Comparison of ENCODE assay signal across 1 cellular context in genomic region chr10:89644967-89645741, GRCh38.
TF ChIP-seq lines count a peak whose summit lies in the region.

TSS of gene PANK1 (minus strand) at chr10:89645242. CDS start at chr10:89644891, 351 bp downstream.

TF ChIP-seq in HepG2, 621 proteins besides CTCF, POLR2A, EP300 and RAD21 (continued from another document and continues in another):
- TF ChIP-seq AFF4 (CRISPR knock-in tag; IDR thresholded peaks at IDR 0.05) (no peak), HNF1B (CRISPR knock-in tag; IDR thresholded peaks at IDR 0.05) (peak; percentile 44; the same call in 1 of the 2 replicates), ZNF274 (CRISPR knock-in tag; IDR thresholded peaks at IDR 0.05) (no peak), ZNF746 (CRISPR knock-in tag; IDR thresholded peaks at IDR 0.05) (no peak), ZNF780A (CRISPR knock-in tag; IDR thresholded peaks at IDR 0.05) (0 out of 2 replicates have a peak, but pooled peaks have one; percentile 45), USF2 (IDR thresholded peaks at IDR 0.05; ENCODE audit: low read depth, low read length) (no peak), USF2 (CRISPR knock-in tag; IDR thresholded peaks at IDR 0.05; ENCODE audit: borderline replicate concordance) (no peak), EZH2 (conservative IDR thresholded peaks at IDR 0.05; ENCODE audit: low read depth, low read length) (no peak), THAP11 (CRISPR knock-in tag; IDR thresholded peaks at IDR 0.05) (no peak), GATAD2A (CRISPR knock-in tag; IDR thresholded peaks at IDR 0.05) (no peak), ZBTB43 (CRISPR knock-in tag; conservative IDR thresholded peaks at IDR 0.05) (no peak; the same call in 1 of the 2 replicates), JUND (CRISPR knock-in tag; IDR thresholded peaks at IDR 0.05) (no peak; the same call in 1 of the 2 replicates), ZNF569 (CRISPR knock-in tag; IDR thresholded peaks at IDR 0.05; ENCODE audit: borderline replicate concordance) (no peak), GTF3A (CRISPR knock-in tag; conservative IDR thresholded peaks at IDR 0.05) (no peak), TOPORS (CRISPR knock-in tag; IDR thresholded peaks at IDR 0.05) (no peak), ZFP36L2 (CRISPR knock-in tag; IDR thresholded peaks at IDR 0.05) (no peak), SAFB2 (CRISPR knock-in tag; IDR thresholded peaks at IDR 0.05; ENCODE audit: borderline replicate concordance, low read depth) (no peak), ZNF382 (CRISPR knock-in tag; IDR thresholded peaks at IDR 0.05; ENCODE audit: borderline replicate concordance) (no peak), GLI4 (CRISPR knock-in tag; IDR thresholded peaks at IDR 0.05; ENCODE audit: borderline replicate concordance) (peak; percentile 64), ZEB1 (IDR thresholded peaks at IDR 0.05; ENCODE audit: insufficient replicate concordance, low read depth) (no peak), ZBTB20 (CRISPR knock-in tag; IDR thresholded peaks at IDR 0.05; ENCODE audit: borderline replicate concordance, low read depth) (0 out of 2 replicates have a peak, but pooled peaks have one; percentile 10), MZF1 (CRISPR knock-in tag; IDR thresholded peaks at IDR 0.05; ENCODE audit: borderline replicate concordance) (no peak), ZNF225 (CRISPR knock-in tag; IDR thresholded peaks at IDR 0.05) (no peak), ZNF616 (CRISPR knock-in tag; IDR thresholded peaks at IDR 0.05; ENCODE audit: low read depth) (no peak), GFI1 (CRISPR knock-in tag; IDR thresholded peaks at IDR 0.05; ENCODE audit: borderline replicate concordance) (no peak; the same call in 1 of the 2 replicates), TRIM24 (CRISPR knock-in tag; IDR thresholded peaks at IDR 0.05) (no peak), NFKBIZ (CRISPR knock-in tag; IDR thresholded peaks at IDR 0.05) (no peak), EHMT2 (IDR thresholded peaks at IDR 0.05; ENCODE audit: borderline replicate concordance, low read depth, low read length) (peak; percentile 32; the same call in 1 of the 2 replicates), SATB2 (CRISPR knock-in tag; IDR thresholded peaks at IDR 0.05) (no peak), ZNF546 (CRISPR knock-in tag; conservative IDR thresholded peaks at IDR 0.05) (no peak), ZNF724P (CRISPR knock-in tag; IDR thresholded peaks at IDR 0.05; ENCODE audit: borderline replicate concordance) (no peak; the same call in 1 of the 2 replicates), ZNF839 (CRISPR knock-in tag; IDR thresholded peaks at IDR 0.05; ENCODE audit: borderline replicate concordance) (no peak), ZNF3 (CRISPR knock-in tag; IDR thresholded peaks at IDR 0.05) (no peak), ZNF644 (CRISPR knock-in tag; IDR thresholded peaks at IDR 0.05; ENCODE audit: low read depth) (no peak), SIN3A (IDR thresholded peaks at IDR 0.05; ENCODE audit: borderline replicate concordance, low read depth, low read length) (0 out of 2 replicates have a peak, but pooled peaks have one; percentile 40), ZNF143 (CRISPR knock-in tag; IDR thresholded peaks at IDR 0.05) (peak; percentile 8; the same call in 1 of the 2 replicates), FIP1L1 (IDR thresholded peaks at IDR 0.05; ENCODE audit: borderline replicate concordance, insufficient read depth, low read depth, low read length) (0 out of 2 replicates have a peak, but pooled peaks have one; percentile 28), E2F1 (CRISPR knock-in tag; IDR thresholded peaks at IDR 0.05) (peak; percentile 29; the same call in 1 of the 2 replicates), TFAP4 (IDR thresholded peaks at IDR 0.05; ENCODE audit: borderline replicate concordance, low read depth) (no peak), GTF2F1 (IDR thresholded peaks at IDR 0.05; ENCODE audit: low read length) (0 out of 2 replicates have a peak, but pooled peaks have one; percentile 49), ZNF709 (CRISPR knock-in tag; IDR thresholded peaks at IDR 0.05) (0 out of 2 replicates have a peak, but pooled peaks have one; percentile 18), ZNF260 (CRISPR knock-in tag; IDR thresholded peaks at IDR 0.05; ENCODE audit: borderline replicate concordance, low read depth) (no peak), NCOA2 (CRISPR knock-in tag; IDR thresholded peaks at IDR 0.05) (no peak), IKZF1 (IDR thresholded peaks at IDR 0.05) (no peak), RFX1 (IDR thresholded peaks at IDR 0.05) (no peak), NR2F2 (IDR thresholded peaks at IDR 0.05; ENCODE audit: borderline replicate concordance, low read depth) (no peak), TCF12 (IDR thresholded peaks at IDR 0.05) (no peak), TCF12 (CRISPR knock-in tag; IDR thresholded peaks at IDR 0.05) (no peak), ZNF605 (CRISPR knock-in tag; IDR thresholded peaks at IDR 0.05) (no peak), BRD4 (CRISPR knock-in tag; IDR thresholded peaks at IDR 0.05) (peak; percentile 85), NFYB (CRISPR knock-in tag; IDR thresholded peaks at IDR 0.05) (no peak), ATF7 (IDR thresholded peaks at IDR 0.05) (no peak), ATF7 (CRISPR knock-in tag; IDR thresholded peaks at IDR 0.05) (no peak), ZSCAN12 (CRISPR knock-in tag; IDR thresholded peaks at IDR 0.05) (no peak), CENPX (CRISPR knock-in tag; IDR thresholded peaks at IDR 0.05) (no peak), PRMT3 (CRISPR knock-in tag; IDR thresholded peaks at IDR 0.05; ENCODE audit: borderline replicate concordance, low read depth) (no peak), ZNF292 (CRISPR knock-in tag; IDR thresholded peaks at IDR 0.05; ENCODE audit: borderline replicate concordance, low read depth) (no peak; the same call in 1 of the 2 replicates), RFXANK (CRISPR knock-in tag; IDR thresholded peaks at IDR 0.05) (no peak), ZHX2 (IDR thresholded peaks at IDR 0.05; ENCODE audit: low read depth) (no peak), ZHX2 (CRISPR knock-in tag; IDR thresholded peaks at IDR 0.05; ENCODE audit: borderline replicate concordance) (no peak), TARDBP (CRISPR knock-in tag; IDR thresholded peaks at IDR 0.05) (no peak)
